Comparison of ENCODE assay signal across 22 cellular contexts in genomic region chr1:52915855-52916220, GRCh38. TPM values are rescaled to one million over a fixed set of nuclear protein-coding genes. Genes with fewer than 3 reads are reported as not detected.
A peak's percentile ranks its signal among the peaks of the same experiment; 100 is the strongest.
DNase-seq lines count a peak whose midpoint lies in the region; ATAC-seq, FAIRE-seq and TF ChIP-seq lines count a peak whose summit lies in the region.
"Had no signal": no experiment of that assay in that cellular context is flagged by ENCODE, and none has a peak within 500 bp of the region (broad histone marks: within the 10 kb centered on the region; RNA-seq: fewer than 3 reads in every experiment).

No MANE protein-coding gene starts in this region.

- no peak for ATAC-seq in HepG2
- ATAC-seq in gastrocnemius medialis, result no peak
- no peak for ATAC-seq in HG03139 (IDR thresholded peaks at IDR 0.05; ENCODE audit: unreplicated experiment)
- ATAC-seq: GM12878 had no signal

- H3K9me3 ChIP-seq in left ventricle myocardium inferior (replicated peaks) (no peaks in the 10 kb centered on the region), right atrium auricular region (no peaks in the 10 kb centered on the region), adipocyte (ENCODE audit: control insufficient read depth, low read length) (no peaks in the 10 kb centered on the region), HepG2 (ENCODE audit: low read length) (no peaks in the 10 kb centered on the region), gastrocnemius medialis (no peaks in the 10 kb centered on the region)
- H3K9me3 ChIP-seq: BE2C, HAP-1 had no signal

- TF ChIP-seq POLR2A in HepG2 (IDR thresholded peaks at IDR 0.05; ENCODE audit: insufficient read depth in 1 of 2, low read depth in 2 of 2, low read length in 2 of 2) (no peak), gastrocnemius medialis (IDR thresholded peaks at IDR 0.05) (no peak)

- TF ChIP-seq RAD21 in HepG2 (CRISPR knock-in tag; IDR thresholded peaks at IDR 0.05), result no peak

- H3K4me2 ChIP-seq in HepG2 (ENCODE audit: low read depth, low read length), result no peak overlapping the region; the same call in 1 of the 2 replicates

- H3K27ac ChIP-seq in left ventricle myocardium inferior (replicated peaks) (peak overlapping the region; percentile 77), right atrium auricular region (peak overlapping the region in 1 of 2 donors; percentile 26), HepG2 (ENCODE audit: extremely low read length, insufficient read depth, low read length) (peak overlapping the region; percentile 35), gastrocnemius medialis (peak overlapping the region; percentile 12 to 73 (median 68))
- H3K27ac ChIP-seq: GM23248 had no signal

- intact Hi-C loops in left ventricle myocardium inferior (cut with micrococcal nuclease), result no loop called here
- intact Hi-C loops in HepG2 (cut with micrococcal nuclease; ENCODE audit: unreplicated experiment), result no loop called here
- intact Hi-C loops in gastrocnemius medialis (cut with DNase I; ENCODE audit: low total_unique reads), result loop anchor here (5.0 kb wide), 1 partner anchor 139 kb away; no protein-coding TSS in a partner anchor

- TF ChIP-seq CTCF in left ventricle myocardium inferior (IDR thresholded peaks at IDR 0.05; ENCODE audit: borderline replicate concordance) (no peak), right atrium auricular region (IDR thresholded peaks at IDR 0.05) (no peak), HepG2 (CRISPR knock-in tag; IDR thresholded peaks at IDR 0.05) (no peak), gastrocnemius medialis (IDR thresholded peaks at IDR 0.05 in 4 of 5, conservative IDR thresholded peaks at IDR 0.05 in 1 of 5) (no peak)

- POLR2A ChIA-PET in HepG2 (lab: Yijun Ruan, JAX), result no interaction called here

- whole genome bisulfite sequencing in HepG2 (ENCODE audit: low lambda C conversion rate), result 53% methylated on average over 7 of the region's 7 CpGs

- no peak for FAIRE-seq in HepG2 (lab: Jason Lieb, UNC)
- FAIRE-seq: GM12878, GM19239 had no signal

- no peaks in the 10 kb centered on the region for H4K20me1 ChIP-seq in HepG2 (ENCODE audit: insufficient read depth, low read length)

- in situ Hi-C loops in HepG2 (cut with HindIII; ENCODE audit: extremely low pct_ligation_motif_present, low pct_unique_long_range_greater_than_20kb), result no loop called here
- in situ Hi-C loops in gastrocnemius medialis (cut with MboI; ENCODE audit: low sequenced_read_pairs in 4 of 4), result loop anchor here in 2 of 4 donors (25.0 kb wide), 1 partner anchor 271 kb away; the partner anchor contains the start of gene CPT2 (in 2 of the 2)
- in situ Hi-C loops in KBM-7 (cut with MboI; ENCODE audit: low pct_unique_long_range_greater_than_20kb, low sequenced_read_pairs), result no loop called here

- H3K9ac ChIP-seq in adipocyte (ENCODE audit: low read length) (peak overlapping the region; percentile 56), HepG2 (ENCODE audit: insufficient read depth, low read depth, low read length) (no peak overlapping the region)
- H3K9ac ChIP-seq: GM23248 had no signal

- no TSS peak for BruUV-seq in HepG2 (replicated peaks; lab: Mats Ljungman, UMichigan)

- no peak for DNase-seq in left ventricle myocardium inferior
- DNase-seq in right atrium auricular region (ENCODE audit: low spot score), result no peak
- no peak for DNase-seq in adipocyte (ENCODE audit: low read depth)
- DNase-seq in HepG2 (ENCODE audit: low spot score), result no peak
- no peak for DNase-seq in gastrocnemius medialis
- no peak for DNase-seq in KBM-7
- DNase-seq: ACHN; BE2C; CD4-positive, CD25-positive, alpha-beta regulatory T cell; CD8-positive, alpha-beta memory T cell; COR-L47; DMS 273 treated with DMSO at 0.1 percent for 48 hours; DMS53; DND-41; EL; GM23248 had no signal

- H3K4me1 ChIP-seq in left ventricle myocardium inferior, result peaks cover 59% of the 10 kb centered on the region
- H3K4me1 ChIP-seq in right atrium auricular region, result peaks cover 0 to 36% of the 10 kb centered on the region in 2 donors
- peaks cover 45% of the 10 kb centered on the region for H3K4me1 ChIP-seq in adipocyte (ENCODE audit: control insufficient read depth, insufficient read depth, low read length)
- H3K4me1 ChIP-seq in HepG2 (ENCODE audit: insufficient read depth, low read length), result peaks cover 68% of the 10 kb centered on the region
- H3K4me1 ChIP-seq in gastrocnemius medialis, result peaks cover 28 to 34% of the 10 kb centered on the region in 2 donors
- H3K4me1 ChIP-seq: BE2C, HAP-1 had no signal

- H3K27me3 ChIP-seq in left ventricle myocardium inferior (ENCODE audit: low read depth) (peaks cover 2% of the 10 kb centered on the region), right atrium auricular region (no peaks in the 10 kb centered on the region), adipocyte (replicated peaks; ENCODE audit: control insufficient read depth, insufficient read depth, low read length) (no peaks in the 10 kb centered on the region), HepG2 (ENCODE audit: control insufficient read depth in 1 of 2, insufficient read depth in 2 of 2, low read length in 2 of 2) (no peaks in the 10 kb centered on the region), gastrocnemius medialis (no peaks in the 10 kb centered on the region)
- H3K27me3 ChIP-seq: BE2C had no signal

- H2AFZ ChIP-seq in HepG2 (ENCODE audit: low read length), result no peak overlapping the region
- H2AFZ ChIP-seq: GM23248 had no signal

- H3K79me2 ChIP-seq in HepG2 (ENCODE audit: insufficient read depth, low read length), result peaks cover 4% of the 10 kb centered on the region

- CTCF ChIA-PET in HepG2 (lab: Yijun Ruan, JAX; ENCODE audit: low intra/inter-chr PET ratio, low total read pairs), result no interaction called here

- TF ChIP-seq EP300 in HepG2 (IDR thresholded peaks at IDR 0.05; ENCODE audit: low read depth in 2 of 2, low read length in 2 of 2) (no peak), HepG2 (CRISPR knock-in tag; IDR thresholded peaks at IDR 0.05; ENCODE audit: borderline replicate concordance) (no peak)

- H3K36me3 ChIP-seq in left ventricle myocardium inferior, result peaks cover 11% of the 10 kb centered on the region
- no peaks in the 10 kb centered on the region for H3K36me3 ChIP-seq in right atrium auricular region
- no peaks in the 10 kb centered on the region for H3K36me3 ChIP-seq in adipocyte (ENCODE audit: control insufficient read depth, insufficient read depth, low read length, severe bottlenecking)
- H3K36me3 ChIP-seq in HepG2 (replicated peaks in 1 of 2; ENCODE audit: control insufficient read depth in 1 of 2, insufficient read depth in 2 of 2, low read length in 2 of 2), result 0 out of 5 replicates have a peak, but pooled peaks cover 0 to 7% of the 10 kb centered on the region in 2 experiments
- H3K36me3 ChIP-seq in gastrocnemius medialis, result no peaks in the 10 kb centered on the region
- H3K36me3 ChIP-seq: BE2C, HAP-1 had no signal

- H3K4me3 ChIP-seq in left ventricle myocardium inferior (no peak overlapping the region), right atrium auricular region (no peak overlapping the region), adipocyte (ENCODE audit: low read length) (no peak overlapping the region), HepG2 (replicated peaks in 1 of 3; ENCODE audit: insufficient read depth in 1 of 3, low read depth in 2 of 3, low read length in 3 of 3) (no peak overlapping the region), gastrocnemius medialis (no peak overlapping the region)
- H3K4me3 ChIP-seq: GM12878, GM23248, HAP-1 had no signal

RNA-seq across cellular contexts. Expression of gene ECHDC2, which starts 5.7 kb away (rescaled TPM):
- total RNA-seq in left ventricle myocardium inferior (119 TPM), right atrium auricular region (10 to 100 TPM; 50.4 to 53.1 TPM), HepG2 (2016; rRNA removed; fragmentation: Illumina TruSeq; extraction: Trizol) (27.3 and 48.1 TPM in 2 replicates), gastrocnemius medialis (10 to 100 TPM; 15.9 to 49.4 (median 28.2) TPM)
- 14.4 and 15.0 TPM in 2 replicates for total RNA-seq in HepG2 (2016; cell fraction: cytosol; rRNA removed; fragmentation: Illumina TruSeq; extraction: Trizol; ENCODE audit: low read depth)
- total RNA-seq in HepG2 (2016; cell fraction: insoluble cytoplasmic fraction; rRNA removed; fragmentation: Illumina TruSeq; extraction: Trizol), result 24.1 and 48.7 TPM in 2 replicates
- 27.6 and 28.1 TPM in 2 replicates for total RNA-seq in HepG2 (2016; cell fraction: membrane; rRNA removed; fragmentation: Illumina TruSeq; extraction: Trizol)
- 47.0 and 57.5 TPM in 2 replicates for total RNA-seq in HepG2 (2016; cell fraction: nucleus; rRNA removed; fragmentation: Illumina TruSeq; extraction: Trizol)
- polyA plus RNA-seq in HepG2 (2011; rRNA removed), result 90.3 and 107 TPM in 2 replicates
- polyA plus RNA-seq in HepG2 (2011; cell fraction: cytosol; rRNA removed), result 28.8 and 33.6 TPM in 2 replicates
- polyA plus RNA-seq in HepG2 (2011; cell fraction: nucleus; rRNA removed), result 324 and 383 TPM in 2 replicates
- polyA plus RNA-seq in HepG2 (2012), result 92.3 and 94.6 TPM in 2 replicates
- polyA plus RNA-seq in HepG2 (2016; cell fraction: cytosol; fragmentation: Illumina TruSeq; extraction: Trizol; ENCODE audit: low read depth), result 10.1 and 14.1 TPM in 2 replicates
- 25.0 and 28.2 TPM in 2 replicates for polyA plus RNA-seq in HepG2 (2016; cell fraction: insoluble cytoplasmic fraction; fragmentation: Illumina TruSeq; extraction: Trizol; ENCODE audit: low read depth)
- polyA plus RNA-seq in HepG2 (2016; cell fraction: membrane; fragmentation: Illumina TruSeq; extraction: Trizol; ENCODE audit: low read depth), result 15.4 and 18.5 TPM in 2 replicates
- 222 and 224 TPM in 2 replicates for polyA plus RNA-seq in HepG2 (2016; cell fraction: nucleus; fragmentation: Illumina TruSeq; extraction: Trizol; ENCODE audit: insufficient read depth, low read depth)
- polyA minus RNA-seq in HepG2 (2011; rRNA and poly(A)+ RNA removed; ENCODE audit: low replicate concordance), result 2.4 and 35.6 TPM in 2 replicates
- polyA minus RNA-seq in HepG2 (2011; cell fraction: cytosol; rRNA and poly(A)+ RNA removed), result 5.5 and 7.3 TPM in 2 replicates
- polyA minus RNA-seq in HepG2 (2011; cell fraction: nucleus; rRNA and poly(A)+ RNA removed), result 75.6 and 105 TPM in 2 replicates
- total RNA-seq: A172, G401 had no signal

RNA-seq across cellular contexts. Expression of gene SCP2, which starts 11.2 kb away (rescaled TPM):
- total RNA-seq in left ventricle myocardium inferior (130 TPM), right atrium auricular region (100 to 1,000 TPM in 1 of 2 donors, 10 to 100 TPM in 1; 67.1 to 163 TPM), HepG2 (2016; rRNA removed; fragmentation: Illumina TruSeq; extraction: Trizol) (133 and 215 TPM in 2 replicates), gastrocnemius medialis (10 to 100 TPM; 44.6 to 75.4 (median 61.1) TPM)
- total RNA-seq in HepG2 (2016; cell fraction: cytosol; rRNA removed; fragmentation: Illumina TruSeq; extraction: Trizol; ENCODE audit: low read depth), result 13.3 and 15.9 TPM in 2 replicates
- 133 and 225 TPM in 2 replicates for total RNA-seq in HepG2 (2016; cell fraction: insoluble cytoplasmic fraction; rRNA removed; fragmentation: Illumina TruSeq; extraction: Trizol)
- 33.4 and 38.1 TPM in 2 replicates for total RNA-seq in HepG2 (2016; cell fraction: membrane; rRNA removed; fragmentation: Illumina TruSeq; extraction: Trizol)
- total RNA-seq in HepG2 (2016; cell fraction: nucleus; rRNA removed; fragmentation: Illumina TruSeq; extraction: Trizol), result 54.5 and 57.0 TPM in 2 replicates
- polyA plus RNA-seq in HepG2 (2011; rRNA removed), result 45.6 and 59.0 TPM in 2 replicates
- polyA plus RNA-seq in HepG2 (2011; cell fraction: cytosol; rRNA removed), result 21.7 and 41.8 TPM in 2 replicates
- 11.2 and 21.2 TPM in 2 replicates for polyA plus RNA-seq in HepG2 (2011; cell fraction: nucleus; rRNA removed)
- polyA plus RNA-seq in HepG2 (2012), result 88.5 and 194 TPM in 2 replicates
- 12.4 and 13.4 TPM in 2 replicates for polyA plus RNA-seq in HepG2 (2016; cell fraction: cytosol; fragmentation: Illumina TruSeq; extraction: Trizol; ENCODE audit: low read depth)
- 220 and 248 TPM in 2 replicates for polyA plus RNA-seq in HepG2 (2016; cell fraction: insoluble cytoplasmic fraction; fragmentation: Illumina TruSeq; extraction: Trizol; ENCODE audit: low read depth)
- polyA plus RNA-seq in HepG2 (2016; cell fraction: membrane; fragmentation: Illumina TruSeq; extraction: Trizol; ENCODE audit: low read depth), result 28.4 and 29.4 TPM in 2 replicates
- polyA plus RNA-seq in HepG2 (2016; cell fraction: nucleus; fragmentation: Illumina TruSeq; extraction: Trizol; ENCODE audit: insufficient read depth, low read depth), result 75.9 and 81.4 TPM in 2 replicates
- polyA minus RNA-seq in HepG2 (2011; rRNA and poly(A)+ RNA removed; ENCODE audit: low replicate concordance), result 12.4 and 19.8 TPM in 2 replicates
- polyA minus RNA-seq in HepG2 (2011; cell fraction: cytosol; rRNA and poly(A)+ RNA removed), result 30.3 and 35.0 TPM in 2 replicates
- polyA minus RNA-seq in HepG2 (2011; cell fraction: nucleus; rRNA and poly(A)+ RNA removed), result 32.4 and 42.5 TPM in 2 replicates
